In genomic region chr12:109710279-109710746, GRCh38 we compare ENCODE assay signal across 1 cellular context.
TF ChIP-seq lines count a peak whose summit lies in the region.

No MANE protein-coding gene starts in this region.

TF ChIP-seq in HepG2, 621 proteins besides CTCF, POLR2A, EP300 and RAD21 (continued from another document and continues in another):
- TF ChIP-seq FUBP1 (CRISPR knock-in tag; IDR thresholded peaks at IDR 0.05; ENCODE audit: borderline replicate concordance) (no peak), ZNF720 (CRISPR knock-in tag; IDR thresholded peaks at IDR 0.05) (no peak), ZSCAN31 (CRISPR knock-in tag; IDR thresholded peaks at IDR 0.05; ENCODE audit: low read depth) (no peak), SMYD3 (CRISPR knock-in tag; IDR thresholded peaks at IDR 0.05) (no peak), TRIM22 (IDR thresholded peaks at IDR 0.05) (no peak), ZSCAN21 (CRISPR knock-in tag; IDR thresholded peaks at IDR 0.05; ENCODE audit: borderline replicate concordance) (no peak), ARNT2 (CRISPR knock-in tag; IDR thresholded peaks at IDR 0.05; ENCODE audit: low read depth) (no peak; the same call in 1 of the 2 replicates), ZNF276 (CRISPR knock-in tag; IDR thresholded peaks at IDR 0.05; ENCODE audit: low read depth) (no peak), ZC3H13 (CRISPR knock-in tag; IDR thresholded peaks at IDR 0.05) (no peak), ZNF317 (CRISPR knock-in tag; IDR thresholded peaks at IDR 0.05) (no peak), ZFX (CRISPR knock-in tag; IDR thresholded peaks at IDR 0.05; ENCODE audit: low read depth) (peak; percentile 0; the same call in 1 of the 2 replicates), ZNF280D (CRISPR knock-in tag; IDR thresholded peaks at IDR 0.05) (no peak), ZNF460 (CRISPR knock-in tag; IDR thresholded peaks at IDR 0.05; ENCODE audit: borderline replicate concordance) (no peak), ZBTB38 (CRISPR knock-in tag; IDR thresholded peaks at IDR 0.05) (no peak), ZMYM2 (CRISPR knock-in tag; IDR thresholded peaks at IDR 0.05) (0 out of 2 replicates have a peak, but pooled peaks have one; percentile 18), MATR3 (CRISPR knock-in tag; IDR thresholded peaks at IDR 0.05) (no peak), U2AF1 (optimal IDR thresholded peaks at IDR 0.05; ENCODE audit: low read depth, low read length) (no peak), IKZF1 (IDR thresholded peaks at IDR 0.05) (no peak), ZNF263 (CRISPR knock-in tag; IDR thresholded peaks at IDR 0.05) (no peak), ZSCAN22 (CRISPR knock-in tag; IDR thresholded peaks at IDR 0.05) (no peak), MXD3 (CRISPR knock-in tag; IDR thresholded peaks at IDR 0.05) (no peak), RERE (CRISPR knock-in tag; IDR thresholded peaks at IDR 0.05; ENCODE audit: low read depth) (no peak), MEIS1 (CRISPR knock-in tag; IDR thresholded peaks at IDR 0.05; ENCODE audit: borderline replicate concordance) (no peak), GATA4 (IDR thresholded peaks at IDR 0.05; ENCODE audit: borderline replicate concordance, low read depth) (no peak), MED8 (CRISPR knock-in tag; IDR thresholded peaks at IDR 0.05; ENCODE audit: insufficient replicate concordance) (no peak), CBX1 (IDR thresholded peaks at IDR 0.05; ENCODE audit: low read depth) (no peak), KLF6 (CRISPR knock-in tag; IDR thresholded peaks at IDR 0.05) (no peak), GTF3A (CRISPR knock-in tag; conservative IDR thresholded peaks at IDR 0.05) (0 out of 2 replicates have a peak, but pooled peaks have one; percentile 37), ATF2 (CRISPR knock-in tag; IDR thresholded peaks at IDR 0.05) (no peak), ZBTB7A (CRISPR knock-in tag; IDR thresholded peaks at IDR 0.05) (no peak), ZNF468 (CRISPR knock-in tag; IDR thresholded peaks at IDR 0.05) (no peak), FOXK2 (IDR thresholded peaks at IDR 0.05) (no peak), NAIF1 (CRISPR knock-in tag; IDR thresholded peaks at IDR 0.05; ENCODE audit: borderline replicate concordance) (no peak), ZBTB8A (CRISPR knock-in tag; IDR thresholded peaks at IDR 0.05; ENCODE audit: borderline replicate concordance, low read depth) (no peak), KMT2A (CRISPR knock-in tag; IDR thresholded peaks at IDR 0.05) (no peak), ZNF256 (CRISPR knock-in tag; conservative IDR thresholded peaks at IDR 0.05) (no peak), ZNF704 (CRISPR knock-in tag; IDR thresholded peaks at IDR 0.05; ENCODE audit: borderline replicate concordance) (no peak), ELF4 (CRISPR knock-in tag; IDR thresholded peaks at IDR 0.05; ENCODE audit: borderline replicate concordance) (no peak), ZNF747 (CRISPR knock-in tag; IDR thresholded peaks at IDR 0.05; ENCODE audit: borderline replicate concordance) (no peak), HINFP (CRISPR knock-in tag; IDR thresholded peaks at IDR 0.05; ENCODE audit: low read depth) (0 out of 2 replicates have a peak, but pooled peaks have one; percentile 16), GATAD1 (CRISPR knock-in tag; IDR thresholded peaks at IDR 0.05) (no peak), BATF2 (CRISPR knock-in tag; IDR thresholded peaks at IDR 0.05) (no peak), NR2C2 (CRISPR knock-in tag; IDR thresholded peaks at IDR 0.05; ENCODE audit: borderline replicate concordance) (no peak), RAD51 (IDR thresholded peaks at IDR 0.05; ENCODE audit: borderline replicate concordance) (no peak)
